12 cellular contexts compared by ENCODE assay signal in the genomic region with DNA sequence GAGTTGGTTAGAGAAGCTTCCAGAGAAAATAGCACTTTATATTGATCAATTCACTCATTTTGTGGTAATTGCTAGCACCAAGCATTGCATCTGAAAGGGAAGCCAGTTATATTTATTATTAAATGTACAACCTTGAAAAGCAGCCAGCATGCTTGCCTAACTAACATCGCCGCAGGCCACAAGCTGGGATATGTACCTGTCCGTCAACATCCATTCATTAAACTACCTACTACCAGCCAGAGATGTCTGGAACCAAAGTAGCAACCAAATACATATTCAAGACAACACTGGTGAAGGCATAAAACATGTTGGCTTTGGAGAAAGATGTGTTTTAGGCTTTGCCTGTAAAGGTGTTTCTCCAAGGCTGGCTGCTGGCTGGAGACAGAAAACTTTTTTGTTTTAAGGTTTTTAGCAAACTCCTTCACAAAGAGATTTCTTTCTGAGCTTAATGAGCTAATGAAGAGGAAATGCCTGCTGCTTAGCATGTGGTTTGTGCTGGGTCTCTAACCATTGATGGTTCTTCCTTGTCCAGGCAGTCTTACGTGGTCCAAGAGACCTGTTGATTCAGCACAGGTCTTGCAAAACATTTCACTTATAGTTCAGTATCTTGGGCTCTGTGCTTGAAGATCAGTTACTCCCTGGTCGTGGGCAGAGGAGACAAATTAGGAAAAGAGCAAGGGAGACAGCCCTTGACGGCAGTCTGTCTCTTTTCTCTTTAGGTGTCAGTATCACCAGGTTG. TPM values are rescaled to one million over a fixed set of nuclear protein-coding genes. Genes with fewer than 3 reads are reported as not detected.
DNase-seq lines count a peak whose midpoint lies in the region; ATAC-seq and TF ChIP-seq lines count a peak whose summit lies in the region.
"Had no signal": no experiment of that assay in that cellular context is flagged by ENCODE, and none has a peak within 500 bp of the region (broad histone marks: within the 10 kb centered on the region; RNA-seq: fewer than 3 reads in every experiment).

No MANE protein-coding gene starts in this region.

- H3K36me3 ChIP-seq in CD8-positive, alpha-beta memory T cell (ENCODE audit: insufficient read depth, low read length), result no peaks in the 10 kb centered on the region
- H3K36me3 ChIP-seq in colonic mucosa, result no peaks in the 10 kb centered on the region
- H3K36me3 ChIP-seq: pancreas had no signal

- peak; percentile 25 for ATAC-seq in omental fat pad (ENCODE audit: low FRiP score)
- ATAC-seq: pancreas had no signal

- no peak overlapping the region for H3K4me3 ChIP-seq in CD8-positive, alpha-beta memory T cell (ENCODE audit: low read length)
- H3K4me3 ChIP-seq in colonic mucosa, result no peak overlapping the region

- H3K9me3 Mint-ChIP-seq in CD8-positive, alpha-beta memory T cell, result no peaks in the 10 kb centered on the region

- no peaks in the 10 kb centered on the region for H3K4me1 ChIP-seq in CD8-positive, alpha-beta memory T cell (ENCODE audit: insufficient read depth, low read length)
- H3K4me1 ChIP-seq in colonic mucosa, result peaks cover 21% of the 10 kb centered on the region

- CTCF ChIA-PET in CD8-positive, alpha-beta memory T cell (lab: Charles Lee), result interaction anchor here (0.9 kb wide), 1 partner anchor 316 kb away, joined by 3 read pairs; the partner anchor contains the start of gene ARL6IP1

- H3K36me3 Mint-ChIP-seq in CD8-positive, alpha-beta memory T cell, result peaks cover 0 to 5% (median 0%) of the 10 kb centered on the region in 3 donors

- TF ChIP-seq CTCF in colonic mucosa (IDR thresholded peaks at IDR 0.05) (no peak), omental fat pad (IDR thresholded peaks at IDR 0.05) (no peak)

- peaks cover 3 to 36% of the 10 kb centered on the region in 2 donors for H3K27me3 Mint-ChIP-seq in CD8-positive, alpha-beta memory T cell

- intact Hi-C loops in colonic mucosa (cut with DNase I), result no loop called here

- H3K9ac ChIP-seq in colonic mucosa (ENCODE audit: low read depth in 2 of 2, low read length in 2 of 2), result no peak overlapping the region

- peak overlapping the region; percentile 7 for H3K27ac ChIP-seq in CD8-positive, alpha-beta memory T cell (ENCODE audit: low read depth, low read length)
- peak overlapping the region; percentile 69 for H3K27ac ChIP-seq in colonic mucosa

- peak overlapping the region in 6 of 8 donors; percentile 9 to 87 (median 65) for H3K27ac Mint-ChIP-seq in CD8-positive, alpha-beta memory T cell

- peaks cover 20 to 30% (median 30%) of the 10 kb centered on the region in 3 donors for H3K4me1 Mint-ChIP-seq in CD8-positive, alpha-beta memory T cell

- H3K9me3 ChIP-seq in CD8-positive, alpha-beta memory T cell (ENCODE audit: low read length), result no peaks in the 10 kb centered on the region
- H3K9me3 ChIP-seq in colonic mucosa, result no peaks in the 10 kb centered on the region
- H3K9me3 ChIP-seq: pancreas had no signal

- no peak for DNase-seq in CD8-positive, alpha-beta memory T cell
- DNase-seq in NAMALWA (ENCODE audit: low spot score) (peak; percentile 29), colonic mucosa (no peak), omental fat pad (ENCODE audit: low spot score) (no peak), NCI-H1436 treated with DMSO at 0.1 percent for 48 hours (lab: John Stamatoyannopoulos, UW) (no peak), NCI-H1930 (lab: John Stamatoyannopoulos, UW) (no peak), ecto neural progenitor cell (ENCODE audit: low spot score) (no peak)
- no peak for DNase-seq in stimulated activated CD4-positive, alpha-beta T cell treated with anti-CD3 and anti-CD28 coated beads, Interleukin-4, amount 100 ng/mL, for 4 hours
- DNase-seq: activated CD4-positive, alpha-beta T cell treated with anti-CD3 and anti-CD28 coated beads, Interleukin-2, amount 50 U/mL, for 4 hours; erythroblast; NCI-H1436; pancreas had no signal

- H3K4me3 Mint-ChIP-seq in CD8-positive, alpha-beta memory T cell, result peak overlapping the region in 6 of 7 donors; percentile 3 to 53 (median 22)

- POLR2A ChIA-PET in CD8-positive, alpha-beta memory T cell (lab: Charles Lee), result no interaction called here

- no peaks in the 10 kb centered on the region for H3K27me3 ChIP-seq in CD8-positive, alpha-beta memory T cell (ENCODE audit: insufficient read depth, low read length, poor library complexity, severe bottlenecking)
- H3K27me3 ChIP-seq in colonic mucosa, result no peaks in the 10 kb centered on the region
- H3K27me3 ChIP-seq: pancreas had no signal

RNA-seq across cellular contexts. Expression of gene ITPRIPL2, which starts 3.1 kb away (rescaled TPM):
- total RNA-seq in CD8-positive, alpha-beta memory T cell, result 10 to 100 TPM; 15.8 to 17.3 TPM
- polyA plus RNA-seq in CD8-positive, alpha-beta memory T cell, result 0.89 TPM
- total RNA-seq in colonic mucosa (10 to 100 TPM; 34.9 to 36.2 TPM), omental fat pad (10 to 100 TPM; 58.9 to 92.5 (median 75.7) TPM)

RNA-seq across cellular contexts. Expression of gene COQ7, which starts 49.5 kb away (rescaled TPM):
- 10 to 100 TPM; 22.4 TPM for total RNA-seq in CD8-positive, alpha-beta memory T cell
- polyA plus RNA-seq in CD8-positive, alpha-beta memory T cell, result 13.2 TPM
- total RNA-seq in colonic mucosa, result 10 to 100 TPM; 28.4 to 39.0 TPM
- total RNA-seq in omental fat pad, result 10 to 100 TPM; 11.0 to 17.4 (median 11.9) TPM

RNA-seq across cellular contexts. Expression of gene SYT17, which starts 51.2 kb away (rescaled TPM):
- total RNA-seq in CD8-positive, alpha-beta memory T cell, result not detected
- not detected for polyA plus RNA-seq in CD8-positive, alpha-beta memory T cell
- total RNA-seq in colonic mucosa (1 to 10 TPM; 5.1 to 5.5 TPM), omental fat pad (10 to 100 TPM in 1 of 4 donors, 1 to 10 TPM in 3; 3.0 to 15.9 (median 7.1) TPM)
